ENCODE assay signal across 8 cellular contexts in genomic region chr1:38046884-38047602, GRCh38. TPM values are rescaled to one million over a fixed set of nuclear protein-coding genes. Genes with fewer than 3 reads are reported as not detected.
DNase-seq lines count a peak whose midpoint lies in the region; ATAC-seq and TF ChIP-seq lines count a peak whose summit lies in the region.

No MANE protein-coding gene starts in this region.

- DNase-seq in NCI-H524 (lab: John Stamatoyannopoulos, UW) (peak; percentile 64 to 81), NCI-H524 treated with DMSO at 0.1 percent for 48 hours (lab: John Stamatoyannopoulos, UW) (no peak), NCI-H774 (lab: John Stamatoyannopoulos, UW) (peak; percentile 94), activated T-cell treated with anti-CD3 and anti-CD28 coated beads for 4 hours (peak; percentile 59), erythroblast (lab: John Stamatoyannopoulos, UW) (peak; percentile 78 to 80), mucosa of gallbladder (ENCODE audit: low spot score) (peak; percentile 69)
- DNase-seq in stimulated activated CD8-positive, alpha-beta memory T cell treated with anti-CD3 and anti-CD28 coated beads, Interleukin-2, amount 100 ng/mL, for 48 hours (ENCODE audit: low read depth in 2 of 2): peak; percentile 71 to 79

- peak; percentile 55 for ATAC-seq in HG03103 (IDR thresholded peaks at IDR 0.05; ENCODE audit: low read depth, unreplicated experiment)

- TF ChIP-seq POLR2A in erythroblast (IDR thresholded peaks at IDR 0.05; ENCODE audit: low read length): no peak

RNA-seq across cellular contexts. Expression of gene POU3F1, which starts 0.5 kb away (rescaled TPM):
- total RNA-seq in mucosa of gallbladder: 0.09 TPM

RNA-seq across cellular contexts. Expression of gene UTP11, which starts 34.5 kb away (rescaled TPM):
- 17.7 TPM for total RNA-seq in mucosa of gallbladder

RNA-seq across cellular contexts. Expression of gene FHL3, which starts 41.7 kb away (rescaled TPM):
- 11.2 TPM for total RNA-seq in mucosa of gallbladder

RNA-seq across cellular contexts. Expression of gene SF3A3, which starts 57.2 kb away (rescaled TPM):
- total RNA-seq in mucosa of gallbladder: 39.0 TPM
